In genomic region chr21:46179708-46180078, GRCh38 we compare ENCODE assay signal across 35 cellular contexts. TPM values are rescaled to one million over a fixed set of nuclear protein-coding genes. Genes with fewer than 3 reads are reported as not detected.
DNase-seq lines count a peak whose midpoint lies in the region; ATAC-seq, FAIRE-seq and TF ChIP-seq lines count a peak whose summit lies in the region.
"Had no signal": no experiment of that assay in that cellular context is flagged by ENCODE, and none has a peak within 500 bp of the region (broad histone marks: within the 10 kb centered on the region; RNA-seq: fewer than 3 reads in every experiment).

No MANE protein-coding gene starts in this region.

- H3K27me3 ChIP-seq in K562 (ENCODE audit: control insufficient read depth in 2 of 2, insufficient read depth in 2 of 2, low read length in 2 of 2), result no peaks in the 10 kb centered on the region

- in situ Hi-C loops in K562 (cut with MboI), result no loop called here

- no peak overlapping the region for H3K4me3 Mint-ChIP-seq in activated T-cell treated with anti-CD3 and anti-CD28 coated beads, Interleukin-2, amount 50 U/mL, for 24 hours
- H3K4me3 Mint-ChIP-seq in stimulated activated naive B cell treated with anti-CD40 and anti-IgM and Interleukin-4, amounts not matched to agents 10 μg/mL and 1 μg/mL and 100 μg/mL, for 72 hours, result no peak overlapping the region
- H3K4me3 Mint-ChIP-seq in activated naive CD4-positive, alpha-beta T cell treated with anti-CD3 and anti-CD28 coated beads for 36 hours, result no peak overlapping the region
- H3K4me3 Mint-ChIP-seq: activated CD4-positive, alpha-beta T cell treated with anti-CD3 and anti-CD28 coated beads for 36 hours; activated CD8-positive, alpha-beta T cell treated with anti-CD3 and anti-CD28 coated beads, Interleukin-2, amount 10 ng/mL, durations not matched to agents 7 days and 5 days; activated naive CD8-positive, alpha-beta T cell treated with anti-CD3 and anti-CD28 coated beads for 36 hours; CD14-positive monocyte; naive B cell; stimulated activated memory B cell treated with anti-CD40 and anti-IgM and Interleukin-4, amounts not matched to agents 10 μg/mL and 1 μg/mL and 100 μg/mL, for 72 hours had no signal

- POLR2A ChIA-PET in K562 (lab: Yijun Ruan, JAX), result no interaction called here

- no peaks in the 10 kb centered on the region for H3K27me3 Mint-ChIP-seq in activated T-cell treated with anti-CD3 and anti-CD28 coated beads, Interleukin-2, amount 50 U/mL, for 24 hours
- H3K27me3 Mint-ChIP-seq in stimulated activated naive B cell treated with anti-CD40 and anti-IgM and Interleukin-4, amounts not matched to agents 10 μg/mL and 1 μg/mL and 100 μg/mL, for 72 hours, result no peaks in the 10 kb centered on the region
- H3K27me3 Mint-ChIP-seq in activated naive CD4-positive, alpha-beta T cell treated with anti-CD3 and anti-CD28 coated beads for 36 hours (ENCODE audit: low read depth), result no peaks in the 10 kb centered on the region
- H3K27me3 Mint-ChIP-seq: activated CD4-positive, alpha-beta T cell treated with anti-CD3 and anti-CD28 coated beads for 36 hours had no signal

- peak overlapping the region; percentile 76 for H3K4me2 ChIP-seq in K562 (ENCODE audit: insufficient read depth, low read length)
- H3K4me2 ChIP-seq: PC-9 had no signal

- no peak for FAIRE-seq in K562 (lab: Jason Lieb, UNC)
- FAIRE-seq: A204.1, bronchial epithelial cell, colon, keratinocyte, urothelium cell line had no signal

- H3K9me3 Mint-ChIP-seq in activated T-cell treated with anti-CD3 and anti-CD28 coated beads, Interleukin-2, amount 50 U/mL, for 24 hours, result peaks cover 18% of the 10 kb centered on the region
- peaks cover 18 to 21% of the 10 kb centered on the region in 2 donors for H3K9me3 Mint-ChIP-seq in stimulated activated naive B cell treated with anti-CD40 and anti-IgM and Interleukin-4, amounts not matched to agents 10 μg/mL and 1 μg/mL and 100 μg/mL, for 72 hours
- peaks cover 17% of the 10 kb centered on the region for H3K9me3 Mint-ChIP-seq in activated naive CD4-positive, alpha-beta T cell treated with anti-CD3 and anti-CD28 coated beads for 36 hours

- H3K9me3 ChIP-seq in K562 (replicated peaks; ENCODE audit: control insufficient read depth, insufficient read depth, low read depth, low read length), result no peaks in the 10 kb centered on the region
- H3K9me3 ChIP-seq: lower lobe of right lung had no signal

- CTCF ChIA-PET in K562 (lab: Yijun Ruan, JAX; ENCODE audit: low intra/inter-chr PET ratio), result no interaction called here
- CTCF ChIA-PET in activated naive CD4-positive, alpha-beta T cell treated with anti-CD3 and anti-CD28 coated beads for 36 hours (lab: Charles Lee), result no interaction called here

- H4K20me1 ChIP-seq in K562 (replicated peaks; ENCODE audit: control insufficient read depth, insufficient read depth, low read length), result no peaks in the 10 kb centered on the region

- peaks cover 5% of the 10 kb centered on the region for H3K9me1 ChIP-seq in K562 (ENCODE audit: control insufficient read depth, insufficient read depth, low read length)

- peaks cover 4% of the 10 kb centered on the region for H3K4me1 Mint-ChIP-seq in activated T-cell treated with anti-CD3 and anti-CD28 coated beads, Interleukin-2, amount 50 U/mL, for 24 hours (ENCODE audit: low read depth)
- H3K4me1 Mint-ChIP-seq in stimulated activated naive B cell treated with anti-CD40 and anti-IgM and Interleukin-4, amounts not matched to agents 10 μg/mL and 1 μg/mL and 100 μg/mL, for 72 hours, result peaks cover 2 to 11% of the 10 kb centered on the region in 2 donors
- peaks cover 2% of the 10 kb centered on the region for H3K4me1 Mint-ChIP-seq in activated naive CD4-positive, alpha-beta T cell treated with anti-CD3 and anti-CD28 coated beads for 36 hours (ENCODE audit: low read depth)

- DNase-seq in activated T-cell treated with anti-CD3 and anti-CD28 coated beads, Interleukin-2, amount 50 U/mL, for 24 hours, result peak; percentile 20
- DNase-seq in activated T-cell treated with anti-CD3 and anti-CD28 coated beads, Interleukin-2, amount 50 U/mL, for 1 hour, result no peak
- DNase-seq in K562 (ENCODE audit: extremely low read depth in 1 of 4, low spot score in 3 of 4), result no peak
- DNase-seq in left lobe of liver (ENCODE audit: low spot score), result no peak
- no peak for DNase-seq in stimulated activated naive B cell treated with anti-CD40 and anti-IgM and Interleukin-4, amounts not matched to agents 10 μg/mL and 1 μg/mL and 100 μg/mL, for 72 hours
- no peak for DNase-seq in activated naive CD4-positive, alpha-beta T cell treated with anti-CD3 and anti-CD28 coated beads for 36 hours
- DNase-seq: activated CD4-positive, alpha-beta T cell treated with anti-CD3 and anti-CD28 coated beads for 36 hours; activated CD8-positive, alpha-beta T cell treated with anti-CD3 and anti-CD28 coated beads, Interleukin-2, amount 10 ng/mL, durations not matched to agents 7 days and 5 days; activated effector memory CD4-positive, alpha-beta T cell treated with Interleukin-2 at 50 U/mL for 16 hours; activated naive CD8-positive, alpha-beta T cell treated with anti-CD3 and anti-CD28 coated beads for 36 hours; activated T-cell treated with anti-CD3 and anti-CD28 coated beads for 4 hours; anterior cingulate cortex; Calu3; effector CD8-positive, alpha-beta T cell; lower lobe of right lung; midbrain; MM.1S; naive B cell; NCI-H1105 treated with DMSO at 0.1 percent for 48 hours; NCI-H2029; NCI-H526 treated with DMSO at 0.1 percent for 48 hours; nucleus accumbens; PC-9; SHP77 treated with DMSO at 0.1 percent for 48 hours had no signal

- peaks cover 87% of the 10 kb centered on the region for H3K79me2 ChIP-seq in K562 (ENCODE audit: control insufficient read depth, insufficient read depth, low read length)

- peak overlapping the region; percentile 80 for H2AFZ ChIP-seq in K562 (ENCODE audit: low read depth, low read length)
- H2AFZ ChIP-seq: PC-9 had no signal

- no peak for TF ChIP-seq POLR2A in K562 (conservative IDR thresholded peaks at IDR 0.05)

- H3K27ac ChIP-seq in K562 (ENCODE audit: extremely low read depth, low read depth, low read length), result peak overlapping the region; percentile 60
- H3K27ac ChIP-seq: epithelial cell of prostate, lower lobe of right lung, PC-9 had no signal

- TF ChIP-seq RAD21 in K562 (CRISPR knock-in tag; conservative IDR thresholded peaks at IDR 0.05 in 1 of 2, IDR thresholded peaks at IDR 0.05 in 1 of 2), result no peak

- peaks cover 3% of the 10 kb centered on the region for H3K36me3 Mint-ChIP-seq in activated T-cell treated with anti-CD3 and anti-CD28 coated beads, Interleukin-2, amount 50 U/mL, for 24 hours (ENCODE audit: low read depth)
- H3K36me3 Mint-ChIP-seq in stimulated activated naive B cell treated with anti-CD40 and anti-IgM and Interleukin-4, amounts not matched to agents 10 μg/mL and 1 μg/mL and 100 μg/mL, for 72 hours, result peaks cover 8 to 15% of the 10 kb centered on the region in 2 donors
- H3K36me3 Mint-ChIP-seq in activated naive CD4-positive, alpha-beta T cell treated with anti-CD3 and anti-CD28 coated beads for 36 hours (ENCODE audit: low read depth), result peaks cover 2% of the 10 kb centered on the region
- H3K36me3 Mint-ChIP-seq: CD14-positive monocyte had no signal

- H3K4me1 ChIP-seq in K562 (replicated peaks in 1 of 2; ENCODE audit: control insufficient read depth in 2 of 2, insufficient read depth in 2 of 2, low read length in 2 of 2), result peaks cover 35 to 52% of the 10 kb centered on the region in 2 experiments
- H3K4me1 ChIP-seq: lower lobe of right lung had no signal

- H3K36me3 ChIP-seq in K562 (ENCODE audit: control insufficient read depth, insufficient read depth, low read length), result peaks cover 30% of the 10 kb centered on the region; the same call in 1 of the 3 replicates
- H3K36me3 ChIP-seq: lower lobe of right lung had no signal

- peak overlapping the region; percentile 8; the same call in 1 of the 2 replicates for H3K4me3 ChIP-seq in K562
- H3K4me3 ChIP-seq: lower lobe of right lung, PC-9 had no signal

- BruUV-seq in K562 (replicated peaks; lab: Mats Ljungman, UMichigan), result no TSS peak

- no peak; the same call in 2 of the 3 replicates for ATAC-seq in K562
- peak; percentile 78 for ATAC-seq in left lobe of liver
- no peak for ATAC-seq in stimulated activated naive B cell treated with anti-CD40 and anti-IgM and Interleukin-4, amounts not matched to agents 10 μg/mL and 1 μg/mL and 100 μg/mL, for 72 hours (replicated peaks)
- no peak for ATAC-seq in HG03095 (IDR thresholded peaks at IDR 0.05; ENCODE audit: unreplicated experiment)
- no peak for ATAC-seq in GM21528 (IDR thresholded peaks at IDR 0.05; ENCODE audit: low FRiP score, unreplicated experiment)
- ATAC-seq: activated CD4-positive, alpha-beta T cell treated with anti-CD3 and anti-CD28 coated beads for 36 hours; activated CD8-positive, alpha-beta T cell treated with anti-CD3 and anti-CD28 coated beads, Interleukin-2, amount 10 ng/mL, durations not matched to agents 7 days and 5 days; lower lobe of right lung; stimulated activated memory B cell treated with anti-CD40 and anti-IgM and Interleukin-4, amounts not matched to agents 10 μg/mL and 1 μg/mL and 100 μg/mL, for 72 hours had no signal

- H3K9ac ChIP-seq in K562 (ENCODE audit: insufficient read depth in 1 of 2, low read depth in 2 of 2, low read length in 2 of 2), result peak overlapping the region; percentile 54 to 87

- 69% methylated on average over 13 of the region's 17 CpGs for WGBS in K562 (ENCODE audit: insufficient coverage, low coverage, missing lambda C conversion rate)

- H3K27ac Mint-ChIP-seq in activated T-cell treated with anti-CD3 and anti-CD28 coated beads, Interleukin-2, amount 50 U/mL, for 24 hours, result no peak overlapping the region
- H3K27ac Mint-ChIP-seq in stimulated activated naive B cell treated with anti-CD40 and anti-IgM and Interleukin-4, amounts not matched to agents 10 μg/mL and 1 μg/mL and 100 μg/mL, for 72 hours, result peak overlapping the region; percentile 39
- H3K27ac Mint-ChIP-seq in activated naive CD4-positive, alpha-beta T cell treated with anti-CD3 and anti-CD28 coated beads for 36 hours, result no peak overlapping the region
- H3K27ac Mint-ChIP-seq: activated CD4-positive, alpha-beta T cell treated with anti-CD3 and anti-CD28 coated beads for 36 hours; activated CD8-positive, alpha-beta T cell treated with anti-CD3 and anti-CD28 coated beads, Interleukin-2, amount 10 ng/mL, durations not matched to agents 7 days and 5 days; activated naive CD8-positive, alpha-beta T cell treated with anti-CD3 and anti-CD28 coated beads for 36 hours; stimulated activated memory B cell treated with anti-CD40 and anti-IgM and Interleukin-4, amounts not matched to agents 10 μg/mL and 1 μg/mL and 100 μg/mL, for 72 hours had no signal

- intact Hi-C loops in K562 (cut with micrococcal nuclease), result no loop called here
- intact Hi-C loops in activated naive CD4-positive, alpha-beta T cell treated with anti-CD3 and anti-CD28 coated beads for 36 hours (cut with micrococcal nuclease), result no loop called here

- TF ChIP-seq EP300 in K562 (IDR thresholded peaks at IDR 0.05; ENCODE audit: low read length), result no peak

- TF ChIP-seq CTCF in K562 (IDR thresholded peaks at IDR 0.05 in 2 of 3, conservative IDR thresholded peaks at IDR 0.05 in 1 of 3; ENCODE audit: insufficient read depth in 2 of 3, low read depth in 1 of 3, low read length in 3 of 3), result no peak

RNA-seq across cellular contexts. Expression of gene SPATC1L, which starts 4.6 kb away (rescaled TPM):
- 20.1 and 44.2 TPM in 2 replicates for total RNA-seq in K562 (2011; cell fraction: chromatin; rRNA removed; ENCODE audit: low replicate concordance)
- 39.1 and 40.0 TPM in 2 replicates for total RNA-seq in K562 (2011; cell fraction: nucleolus; rRNA removed)
- total RNA-seq in K562 (2011; cell fraction: nucleoplasm; rRNA removed), result 28.1 and 28.7 TPM in 2 replicates
- total RNA-seq in K562 (2014; rRNA removed) (63.7 and 104 TPM in 2 replicates), K562 (2014; rRNA removed; fragmentation: Illumina TruSeq; extraction: Trizol) (10.4 and 12.6 TPM in 2 replicates), K562 (2015; rRNA removed; fragmentation: Illumina TruSeq; extraction: Trizol) (29.7 and 31.9 TPM in 2 replicates), K562 (2021) (118 and 121 TPM in 2 replicates), left lobe of liver (0.40 TPM)
- polyA plus RNA-seq in K562 (2011; rRNA removed) (6.7 and 23.0 TPM in 2 replicates), K562 (2014; fragmentation: Illumina TruSeq; extraction: Trizol) (38.3 and 84.8 TPM in 2 replicates), K562 (2014; fragmentation: Nextera tagmentation; extraction: Ambion mirVana) (under 1 TPM in 1 of 2 experiments, not detected in 1; 0.14 TPM), K562 (2014; rRNA removed) (40.6 and 50.4 TPM in 2 replicates)
- polyA plus RNA-seq in K562 (2011; cell fraction: cytosol; rRNA removed), result 22.2 and 53.4 TPM in 2 replicates
- 41.7 and 48.0 TPM in 2 replicates for polyA plus RNA-seq in K562 (2011; cell fraction: nucleus; rRNA removed)
- polyA plus RNA-seq in K562 (2012), result 94.4 and 104 TPM in 2 replicates
- polyA minus RNA-seq in K562 (2011; rRNA and poly(A)+ RNA removed), result 4.8 and 6.1 TPM in 2 replicates
- polyA minus RNA-seq in K562 (2011; cell fraction: cytosol; rRNA and poly(A)+ RNA removed), result 45.0 and 94.2 TPM in 2 replicates
- polyA minus RNA-seq in K562 (2011; cell fraction: nucleus; rRNA and poly(A)+ RNA removed), result 10.6 and 16.9 TPM in 2 replicates
- total RNA-seq in activated naive CD4-positive, alpha-beta T cell treated with anti-CD3 and anti-CD28 coated beads for 36 hours, result 1 to 10 TPM; 8.0 to 9.8 TPM

RNA-seq across cellular contexts. Expression of gene FTCD, which starts 24.3 kb away (rescaled TPM):
- 5.4 and 12.8 TPM in 2 replicates for total RNA-seq in K562 (2011; cell fraction: chromatin; rRNA removed; ENCODE audit: low replicate concordance)
- 7.2 and 7.5 TPM in 2 replicates for total RNA-seq in K562 (2011; cell fraction: nucleolus; rRNA removed)
- 3.4 and 5.4 TPM in 2 replicates for total RNA-seq in K562 (2011; cell fraction: nucleoplasm; rRNA removed)
- total RNA-seq in K562 (2014; rRNA removed) (not detected in 2 replicates), K562 (2014; rRNA removed; fragmentation: Illumina TruSeq; extraction: Trizol) (not detected in 2 replicates), K562 (2015; rRNA removed; fragmentation: Illumina TruSeq; extraction: Trizol) (0.08 and 0.25 TPM in 2 replicates), K562 (2021) (0.74 and 1.1 TPM in 2 replicates), left lobe of liver (668 TPM)
- polyA plus RNA-seq in K562 (2011; rRNA removed) (0.11 and 0.41 TPM in 2 replicates), K562 (2014; fragmentation: Illumina TruSeq; extraction: Trizol) (not detected in 2 replicates), K562 (2014; fragmentation: Nextera tagmentation; extraction: Ambion mirVana) (not detected), K562 (2014; rRNA removed) (0.50 and 1.6 TPM in 2 replicates)
- polyA plus RNA-seq in K562 (2011; cell fraction: cytosol; rRNA removed), result 0.19 and 0.69 TPM in 2 replicates
- 2.6 and 3.7 TPM in 2 replicates for polyA plus RNA-seq in K562 (2011; cell fraction: nucleus; rRNA removed)
- polyA plus RNA-seq in K562 (2012), result 1.5 and 3.0 TPM in 2 replicates
- 0.49 TPM in 1 of 2 replicates, not detected in the other for polyA minus RNA-seq in K562 (2011; rRNA and poly(A)+ RNA removed)
- not detected in 2 replicates for polyA minus RNA-seq in K562 (2011; cell fraction: cytosol; rRNA and poly(A)+ RNA removed)
- polyA minus RNA-seq in K562 (2011; cell fraction: nucleus; rRNA and poly(A)+ RNA removed), result 0.54 and 0.56 TPM in 2 replicates
- total RNA-seq in activated naive CD4-positive, alpha-beta T cell treated with anti-CD3 and anti-CD28 coated beads for 36 hours, result not detected
- total RNA-seq: bronchial epithelial cell, pulmonary artery endothelial cell had no signal
- polyA plus RNA-seq: CD14-positive monocyte, keratinocyte had no signal

RNA-seq across cellular contexts. Expression of gene LSS, which starts 48.9 kb away (rescaled TPM):
- total RNA-seq in K562 (2011; cell fraction: chromatin; rRNA removed; ENCODE audit: low replicate concordance), result 322 and 719 TPM in 2 replicates
- total RNA-seq in K562 (2011; cell fraction: nucleolus; rRNA removed), result 292 and 343 TPM in 2 replicates
- total RNA-seq in K562 (2011; cell fraction: nucleoplasm; rRNA removed), result 326 and 359 TPM in 2 replicates
- 56.4 and 67.6 TPM in 2 replicates for total RNA-seq in K562 (2014; rRNA removed)
- 10.6 and 15.1 TPM in 2 replicates for total RNA-seq in K562 (2014; rRNA removed; fragmentation: Illumina TruSeq; extraction: Trizol)
- 29.6 and 29.8 TPM in 2 replicates for total RNA-seq in K562 (2015; rRNA removed; fragmentation: Illumina TruSeq; extraction: Trizol)
- 87.9 and 89.5 TPM in 2 replicates for total RNA-seq in K562 (2021)
- polyA plus RNA-seq in K562 (2011; rRNA removed), result 81.3 and 221 TPM in 2 replicates
- polyA plus RNA-seq in K562 (2011; cell fraction: cytosol; rRNA removed), result 98.8 and 159 TPM in 2 replicates
- polyA plus RNA-seq in K562 (2011; cell fraction: nucleus; rRNA removed), result 739 and 1,169 TPM in 2 replicates
- polyA plus RNA-seq in K562 (2012), result 51.7 and 64.9 TPM in 2 replicates
- polyA plus RNA-seq in K562 (2014; fragmentation: Illumina TruSeq; extraction: Trizol), result 37.4 and 43.3 TPM in 2 replicates
- 1 to 10 TPM; 2.2 to 2.7 TPM for polyA plus RNA-seq in K562 (2014; fragmentation: Nextera tagmentation; extraction: Ambion mirVana)
- 58.2 and 80.7 TPM in 2 replicates for polyA plus RNA-seq in K562 (2014; rRNA removed)
- 117 and 159 TPM in 2 replicates for polyA minus RNA-seq in K562 (2011; rRNA and poly(A)+ RNA removed)
- polyA minus RNA-seq in K562 (2011; cell fraction: cytosol; rRNA and poly(A)+ RNA removed), result 32.4 and 62.6 TPM in 2 replicates
- 91.6 and 197 TPM in 2 replicates for polyA minus RNA-seq in K562 (2011; cell fraction: nucleus; rRNA and poly(A)+ RNA removed)
- 67.9 TPM for total RNA-seq in left lobe of liver
- total RNA-seq in activated naive CD4-positive, alpha-beta T cell treated with anti-CD3 and anti-CD28 coated beads for 36 hours, result 10 to 100 TPM in 1 of 2 experiments, 1 to 10 TPM in 1; 9.6 to 12.6 TPM

Comparison
In these comparisons a context has a peak if more than half of its experiments do, and no peak if none do; other contexts are left out.
1. RNA of gene FTCD, which starts 24.3 kb away (total RNA-seq): 668 TPM in left lobe of liver (single experiment); 0.08 to 12.8 TPM in K562 and not detected in activated naive CD4-positive, alpha-beta T cell treated with anti-CD3 and anti-CD28 coated beads for 36 hours; every median in the first group is over 10 times any median in the second.